In genomic region chr17:74211929-74212261, GRCh38 we compare ENCODE assay signal across 8 cellular contexts. TPM values are rescaled to one million over a fixed set of nuclear protein-coding genes. Genes with fewer than 3 reads are reported as not detected.
A peak's percentile ranks its signal among the peaks of the same experiment; 100 is the strongest.
DNase-seq lines count a peak whose midpoint lies in the region.

No MANE protein-coding gene starts in this region.

- DNase-seq in T-helper 1 cell, result no peak
- DNase-seq in activated T-helper 2 cell treated with anti-CD3 and anti-CD28 coated beads, Interferon-gamma antibody, Interleukin-2, Interleukin-4, amounts not matched to agents 10 μg/mL and 5 μg/mL and 100 μg/mL, durations not matched to agents 14 hours and 24 hours and 36 hours (ENCODE audit: low spot score), result no peak
- DNase-seq in T1000 (lab: John Stamatoyannopoulos, UW), result no peak
- DNase-seq in NCI-H128 (lab: John Stamatoyannopoulos, UW; ENCODE audit: unreplicated experiment), result no peak
- DNase-seq in SKM-1 (lab: John Stamatoyannopoulos, UW; ENCODE audit: unreplicated experiment), result no peak

- peaks cover 28% of the 10 kb centered on the region for H3K36me3 Mint-ChIP-seq in T-helper 1 cell treated with Interleukin-12 subunit alpha and Interleukin-12 subunit beta and Interleukin-4 antibody, amounts not matched to agents 30 μg/mL and 1 μg/mL, for 36 hours (ENCODE audit: low read depth)
- peaks cover 67% of the 10 kb centered on the region for H3K36me3 Mint-ChIP-seq in activated T-helper 2 cell treated with anti-CD3 and anti-CD28 coated beads, Interferon-gamma antibody, Interleukin-2, Interleukin-4, amounts not matched to agents 10 μg/mL and 5 μg/mL and 100 μg/mL, durations not matched to agents 14 hours and 24 hours and 36 hours (ENCODE audit: low read depth)

- H3K4me3 ChIP-seq in iPS-18c (ENCODE audit: insufficient read depth, low read depth, low read length) (peak overlapping the region; percentile 55; the same call in 1 of the 2 replicates), stomach smooth muscle (ENCODE audit: low read length in 2 of 2) (peak overlapping the region; percentile 80 to 84)

- H3K9me3 Mint-ChIP-seq in T-helper 1 cell treated with Interleukin-12 subunit alpha and Interleukin-12 subunit beta and Interleukin-4 antibody, amounts not matched to agents 30 μg/mL and 1 μg/mL, for 36 hours, result no peaks in the 10 kb centered on the region
- no peaks in the 10 kb centered on the region for H3K9me3 Mint-ChIP-seq in activated T-helper 2 cell treated with anti-CD3 and anti-CD28 coated beads, Interferon-gamma antibody, Interleukin-2, Interleukin-4, amounts not matched to agents 10 μg/mL and 5 μg/mL and 100 μg/mL, durations not matched to agents 14 hours and 24 hours and 36 hours

- no peaks in the 10 kb centered on the region for H3K9me3 ChIP-seq in iPS-18c (ENCODE audit: control insufficient read depth, insufficient read depth, low read length)
- no peaks in the 10 kb centered on the region for H3K9me3 ChIP-seq in stomach smooth muscle (ENCODE audit: control insufficient read depth in 2 of 2, low read length in 2 of 2)

- H3K4me1 Mint-ChIP-seq in T-helper 1 cell treated with Interleukin-12 subunit alpha and Interleukin-12 subunit beta and Interleukin-4 antibody, amounts not matched to agents 30 μg/mL and 1 μg/mL, for 36 hours (ENCODE audit: low read depth), result peaks cover 38% of the 10 kb centered on the region
- peaks cover 48% of the 10 kb centered on the region for H3K4me1 Mint-ChIP-seq in activated T-helper 2 cell treated with anti-CD3 and anti-CD28 coated beads, Interferon-gamma antibody, Interleukin-2, Interleukin-4, amounts not matched to agents 10 μg/mL and 5 μg/mL and 100 μg/mL, durations not matched to agents 14 hours and 24 hours and 36 hours (ENCODE audit: low read depth)

- no peak overlapping the region for H3K27ac ChIP-seq in stomach smooth muscle (ENCODE audit: low read length)

- H3K4me3 Mint-ChIP-seq in T-helper 1 cell treated with Interleukin-12 subunit alpha and Interleukin-12 subunit beta and Interleukin-4 antibody, amounts not matched to agents 30 μg/mL and 1 μg/mL, for 36 hours, result peak overlapping the region; percentile 90
- peak overlapping the region; percentile 86 for H3K4me3 Mint-ChIP-seq in activated T-helper 2 cell treated with anti-CD3 and anti-CD28 coated beads, Interferon-gamma antibody, Interleukin-2, Interleukin-4, amounts not matched to agents 10 μg/mL and 5 μg/mL and 100 μg/mL, durations not matched to agents 14 hours and 24 hours and 36 hours (ENCODE audit: low read depth)

- H3K27me3 ChIP-seq in stomach smooth muscle (ENCODE audit: control insufficient read depth in 1 of 2, insufficient read depth in 2 of 2, low read length in 2 of 2), result no peaks in the 10 kb centered on the region

- peaks cover 34% of the 10 kb centered on the region for H3K4me1 ChIP-seq in stomach smooth muscle (ENCODE audit: control insufficient read depth, insufficient read depth, low read length)

- peaks cover 16 to 22% of the 10 kb centered on the region in 2 donors for H3K36me3 ChIP-seq in stomach smooth muscle (ENCODE audit: control insufficient read depth in 2 of 2, insufficient read depth in 2 of 2, low read length in 2 of 2)

- intact Hi-C loops in activated T-helper 2 cell treated with anti-CD3 and anti-CD28 coated beads, Interferon-gamma antibody, Interleukin-2, Interleukin-4, amounts not matched to agents 10 μg/mL and 5 μg/mL and 100 μg/mL, durations not matched to agents 14 hours and 24 hours and 36 hours (cut with micrococcal nuclease), result loop anchor here (2.0 kb wide), 3 partner anchors 71 to 143 kb away; no protein-coding TSS in a partner anchor

- no peak overlapping the region for H3K27ac Mint-ChIP-seq in T-helper 1 cell treated with Interleukin-12 subunit alpha and Interleukin-12 subunit beta and Interleukin-4 antibody, amounts not matched to agents 30 μg/mL and 1 μg/mL, for 36 hours
- H3K27ac Mint-ChIP-seq in activated T-helper 2 cell treated with anti-CD3 and anti-CD28 coated beads, Interferon-gamma antibody, Interleukin-2, Interleukin-4, amounts not matched to agents 10 μg/mL and 5 μg/mL and 100 μg/mL, durations not matched to agents 14 hours and 24 hours and 36 hours, result peak overlapping the region; percentile 57

- H3K27me3 Mint-ChIP-seq in T-helper 1 cell treated with Interleukin-12 subunit alpha and Interleukin-12 subunit beta and Interleukin-4 antibody, amounts not matched to agents 30 μg/mL and 1 μg/mL, for 36 hours (ENCODE audit: low read depth), result no peaks in the 10 kb centered on the region
- H3K27me3 Mint-ChIP-seq in activated T-helper 2 cell treated with anti-CD3 and anti-CD28 coated beads, Interferon-gamma antibody, Interleukin-2, Interleukin-4, amounts not matched to agents 10 μg/mL and 5 μg/mL and 100 μg/mL, durations not matched to agents 14 hours and 24 hours and 36 hours (ENCODE audit: low read depth), result no peaks in the 10 kb centered on the region

- H3K9ac ChIP-seq in stomach smooth muscle (ENCODE audit: low read length in 2 of 2), result peak overlapping the region; percentile 29 to 84

RNA-seq across cellular contexts. Expression of gene TTYH2, which starts 1.5 kb away (rescaled TPM):
- 17.0 and 19.6 TPM in 2 replicates for total RNA-seq in activated T-helper 2 cell treated with anti-CD3 and anti-CD28 coated beads, Interferon-gamma antibody, Interleukin-2, Interleukin-4, amounts not matched to agents 10 μg/mL and 5 μg/mL and 100 μg/mL, durations not matched to agents 14 hours and 24 hours and 36 hours

RNA-seq across cellular contexts. Expression of gene RPL38, which starts 8.4 kb away (rescaled TPM):
- total RNA-seq in activated T-helper 2 cell treated with anti-CD3 and anti-CD28 coated beads, Interferon-gamma antibody, Interleukin-2, Interleukin-4, amounts not matched to agents 10 μg/mL and 5 μg/mL and 100 μg/mL, durations not matched to agents 14 hours and 24 hours and 36 hours, result 1,248 and 1,338 TPM in 2 replicates
